In genomic region chr14:81533536-81534343, GRCh38 we compare ENCODE assay signal across 8 cellular contexts. TPM values are rescaled to one million over a fixed set of nuclear protein-coding genes. Genes with fewer than 3 reads are reported as not detected.
DNase-seq lines count a peak whose midpoint lies in the region; FAIRE-seq and TF ChIP-seq lines count a peak whose summit lies in the region.

Gene SEL1L, minus strand, starts transcription at chr14:81533853. Its CDS starts 109 bp downstream, at chr14:81533744.

- H2AK5ac ChIP-seq in neuronal stem cell (ENCODE audit: low read depth, low read length), result peak within 1 kb of the TSS; percentile 81

- no peaks in the 10 kb centered on the region for H3K36me3 Mint-ChIP-seq in activated naive CD4-positive, alpha-beta T cell treated with anti-CD3 and anti-CD28 coated beads for 36 hours (ENCODE audit: low read depth)

- no peaks in the 10 kb centered on the region for H3K9me3 ChIP-seq in neuronal stem cell (replicated peaks in 1 of 2; ENCODE audit: control insufficient read depth in 2 of 2, insufficient read depth in 1 of 2, low read depth in 1 of 2, low read length in 2 of 2)

- CTCF ChIA-PET in activated naive CD4-positive, alpha-beta T cell treated with anti-CD3 and anti-CD28 coated beads for 36 hours (lab: Charles Lee), result no interaction called here

- H3K27me3 Mint-ChIP-seq in activated naive CD4-positive, alpha-beta T cell treated with anti-CD3 and anti-CD28 coated beads for 36 hours (ENCODE audit: low read depth), result no peaks in the 10 kb centered on the region

- H2BK5ac ChIP-seq in neuronal stem cell (ENCODE audit: low read length), result no peak within 1 kb of the TSS

- H3K4me3 Mint-ChIP-seq in activated naive CD4-positive, alpha-beta T cell treated with anti-CD3 and anti-CD28 coated beads for 36 hours, result peak within 1 kb of the TSS; percentile 88

- H3K4me2 ChIP-seq in neuronal stem cell (ENCODE audit: insufficient read depth, low read length, poor library complexity, severe bottlenecking), result peak within 1 kb of the TSS; percentile 96

- peak; percentile 98 for DNase-seq in GM03348 (ENCODE audit: low spot score)
- DNase-seq in HFF-Myc (ENCODE audit: extremely low read depth, low read depth), result peak; percentile 99
- peak; percentile 100 for DNase-seq in NAMALWA (ENCODE audit: low spot score)
- peak; percentile 99 for DNase-seq in SK-N-DZ (ENCODE audit: low spot score)
- DNase-seq in activated naive CD4-positive, alpha-beta T cell treated with anti-CD3 and anti-CD28 coated beads for 36 hours, result peak; percentile 100
- peak; percentile 77 to 84 for DNase-seq in frontal cortex (ENCODE audit: low spot score in 2 of 2)
- peak; percentile 100 for DNase-seq in neuronal stem cell (ENCODE audit: low spot score)

- no peak for TF ChIP-seq CTCF in HFF-Myc (IDR thresholded peaks at IDR 0.05; ENCODE audit: low read depth, low read length, missing control alignments)
- TF ChIP-seq CTCF in subcutaneous adipose tissue (IDR thresholded peaks at IDR 0.05; ENCODE audit: low read depth), result no peak

- no CpG with 5 or more reads among the region's 50 CpGs for WGBS in neuronal stem cell (ENCODE audit: extremely low coverage in 2 of 2, insufficient read length in 2 of 2, insufficient replicate concordance in 1 of 2), 2 donors

- H3K27me3 ChIP-seq in neuronal stem cell (ENCODE audit: control insufficient read depth in 3 of 3, insufficient read depth in 3 of 3, low read depth in 1 of 3, low read length in 3 of 3), result no peaks in the 10 kb centered on the region

- H3K79me1 ChIP-seq in neuronal stem cell (ENCODE audit: low read depth, low read length), result no peaks in the 10 kb centered on the region

- peak within 1 kb of the TSS; percentile 92 for H2AFZ ChIP-seq in neuronal stem cell (ENCODE audit: low read length)

- peak; percentile 99 for FAIRE-seq in frontal cortex (lab: Jason Lieb, UNC)

- peak within 1 kb of the TSS; percentile 94 for H3K23ac ChIP-seq in neuronal stem cell (ENCODE audit: low read depth, low read length, poor library complexity)

- intact Hi-C loops in activated naive CD4-positive, alpha-beta T cell treated with anti-CD3 and anti-CD28 coated beads for 36 hours (cut with micrococcal nuclease), result loop anchor here (1.0 to 2.0 kb wide), 6 partner anchors 10 to 593 kb away; partner anchors contain the start of gene CEP128

- no peak within 1 kb of the TSS for H4K91ac ChIP-seq in neuronal stem cell (ENCODE audit: low read depth, low read length, poor library complexity)

- H3K36me3 ChIP-seq in neuronal stem cell (replicated peaks in 1 of 2; ENCODE audit: control insufficient read depth in 2 of 2, insufficient read depth in 2 of 2, low read length in 2 of 2), result no peaks in the 10 kb centered on the region

- H2BK12ac ChIP-seq in neuronal stem cell (ENCODE audit: low read length), result no peak within 1 kb of the TSS

- H3K18ac ChIP-seq in neuronal stem cell (ENCODE audit: low read length), result peak within 1 kb of the TSS; percentile 92

- H3K9me3 Mint-ChIP-seq in activated naive CD4-positive, alpha-beta T cell treated with anti-CD3 and anti-CD28 coated beads for 36 hours, result peaks cover 3% of the 10 kb centered on the region

- H3K4ac ChIP-seq in neuronal stem cell (ENCODE audit: low read length), result no peak within 1 kb of the TSS

- H3K9ac ChIP-seq in neuronal stem cell (ENCODE audit: low read depth, low read length, poor library complexity), result peak within 1 kb of the TSS; percentile 97

- no peak within 1 kb of the TSS for H4K8ac ChIP-seq in neuronal stem cell (ENCODE audit: low read depth, low read length)

- H3K27ac ChIP-seq in neuronal stem cell (replicated peaks; ENCODE audit: low read length), result no peak within 1 kb of the TSS

- H3K4me3 ChIP-seq in HFF-Myc (replicated peaks; ENCODE audit: low read depth, low read length) (peak within 1 kb of the TSS; percentile 95), neuronal stem cell (ENCODE audit: low read length in 2 of 2) (peak within 1 kb of the TSS; percentile 80 to 97)

- H3K4me1 ChIP-seq in neuronal stem cell (ENCODE audit: control insufficient read depth in 2 of 2, insufficient read depth in 1 of 2, low read depth in 1 of 2, low read length in 2 of 2), result no peaks in the 10 kb centered on the region

- H3K14ac ChIP-seq in neuronal stem cell (ENCODE audit: low read length), result peak within 1 kb of the TSS; percentile 92

- H2BK15ac ChIP-seq in neuronal stem cell (ENCODE audit: low read length), result no peak within 1 kb of the TSS

- H2BK120ac ChIP-seq in neuronal stem cell (ENCODE audit: low read depth, low read length), result no peak within 1 kb of the TSS

- peak within 1 kb of the TSS; percentile 79 for H3K27ac Mint-ChIP-seq in activated naive CD4-positive, alpha-beta T cell treated with anti-CD3 and anti-CD28 coated beads for 36 hours

- peaks cover 52% of the 10 kb centered on the region for H3K4me1 Mint-ChIP-seq in activated naive CD4-positive, alpha-beta T cell treated with anti-CD3 and anti-CD28 coated beads for 36 hours (ENCODE audit: low read depth)

RNA-seq across cellular contexts. Expression of gene SEL1L, which starts in this region (rescaled TPM):
- polyA plus RNA-seq in SK-N-DZ (2014; cell fraction: cytosol; rRNA removed), result 18.2 and 21.1 TPM in 2 replicates
- polyA plus RNA-seq in SK-N-DZ (2014; cell fraction: nucleus; rRNA removed), result 12.9 and 13.3 TPM in 2 replicates
- 10 to 100 TPM; 40.5 to 41.2 TPM for total RNA-seq in activated naive CD4-positive, alpha-beta T cell treated with anti-CD3 and anti-CD28 coated beads for 36 hours
- total RNA-seq in frontal cortex (64.0 TPM), subcutaneous adipose tissue (100 to 1,000 TPM in 2 of 4 donors, 10 to 100 TPM in 2; 80.4 to 106 (median 94.9) TPM)
- 13.0 TPM for polyA plus RNA-seq in neuronal stem cell (2013, experiment 1 of 2)
- 13.3 TPM for polyA plus RNA-seq in neuronal stem cell (2013, experiment 2 of 2)
